Comparison of ENCODE assay signal across 2 cellular contexts in genomic region chr1:31694910-31695300, GRCh38.
TF ChIP-seq lines count a peak whose summit lies in the region.

No MANE protein-coding gene starts in this region.

TF ChIP-seq in IMR-90, 13 proteins besides CTCF, POLR2A, EP300 and RAD21:
- TF ChIP-seq CEBPB (IDR thresholded peaks at IDR 0.05; ENCODE audit: low read depth, low read length): no peak
- TF ChIP-seq RCOR1 (IDR thresholded peaks at IDR 0.05; ENCODE audit: insufficient replicate concordance, low read length): no peak
- no peak for TF ChIP-seq ELK1 (IDR thresholded peaks at IDR 0.05; ENCODE audit: borderline replicate concordance, low read depth, low read length)
- TF ChIP-seq CHD1 (IDR thresholded peaks at IDR 0.05; ENCODE audit: low read depth, low read length): no peak
- TF ChIP-seq RFX5 (IDR thresholded peaks at IDR 0.05; ENCODE audit: low read depth, low read length): no peak
- no peak for TF ChIP-seq NFE2L2 (IDR thresholded peaks at IDR 0.05; ENCODE audit: low read depth, low read length)
- no peak for TF ChIP-seq MAZ (IDR thresholded peaks at IDR 0.05; ENCODE audit: borderline replicate concordance, low read depth, low read length)
TF ChIP-seq in IMR-90: peak in this region for 0.

TF ChIP-seq in H1, 55 proteins besides CTCF, POLR2A, EP300 and RAD21:
- TF ChIP-seq ZNF274 (IDR thresholded peaks at IDR 0.05; ENCODE audit: borderline replicate concordance, extremely low read depth, low read length) (no peak), RBBP5 (IDR thresholded peaks at IDR 0.05; ENCODE audit: borderline replicate concordance, low read depth, low read length) (no peak), RXRA (IDR thresholded peaks at IDR 0.05; ENCODE audit: insufficient read depth, low read depth, low read length) (no peak), MAFK (IDR thresholded peaks at IDR 0.05; ENCODE audit: low read depth, low read length) (no peak), NANOG (IDR thresholded peaks at IDR 0.05; ENCODE audit: insufficient read depth, low read depth, low read length, poor library complexity, severe bottlenecking) (no peak), SP4 (IDR thresholded peaks at IDR 0.05; ENCODE audit: low read length) (no peak), SAP30 (IDR thresholded peaks at IDR 0.05; ENCODE audit: insufficient read depth, insufficient replicate concordance, low read length) (no peak), CHD7 (IDR thresholded peaks at IDR 0.05; ENCODE audit: insufficient replicate concordance, low read length) (no peak)
